22 cellular contexts compared by ENCODE assay signal in genomic region chr10:13920031-13920430, GRCh38.
"Had no signal": no experiment of that assay in that cellular context is flagged by ENCODE, and none has a peak within 500 bp of the region (broad histone marks: within the 10 kb centered on the region; RNA-seq: fewer than 3 reads in every experiment).

No MANE protein-coding gene starts in this region.

- H3K4me3 Mint-ChIP-seq: activated CD4-positive, alpha-beta memory T cell treated with anti-CD3 and anti-CD28 coated beads for 36 hours; activated naive CD8-positive, alpha-beta T cell treated with anti-CD3 and anti-CD28 coated beads, Interleukin-2, amount 50 U/mL, for 24 hours; effector memory CD8-positive, alpha-beta T cell; neural crest cell; T-helper 2 cell treated with Interferon-gamma antibody and Interleukin-4, amounts not matched to agents 5 μg/mL and 100 μg/mL, for 36 hours; WTC11 had no signal

- DNase-seq: activated CD4-positive, alpha-beta memory T cell treated with anti-CD3 and anti-CD28 coated beads for 36 hours; activated CD4-positive, alpha-beta T cell treated with anti-CD3 and anti-CD28 coated beads for 4 hours; activated naive CD4-positive, alpha-beta T cell treated with Interleukin-2 at 50 U/mL for 16 hours; activated naive CD8-positive, alpha-beta T cell treated with anti-CD3 and anti-CD28 coated beads, Interleukin-2, amount 50 U/mL, for 24 hours; activated T-cell treated with anti-CD3 and anti-CD28 coated beads, Interleukin-2, amount 50 U/mL, for 1 hour; effector memory CD8-positive, alpha-beta T cell; esophagus squamous epithelium; gastrocnemius medialis; head of caudate nucleus; kidney; left lung; stimulated activated CD4-positive, alpha-beta T cell treated with anti-CD3 and anti-CD28 coated beads, Interleukin-2, amount 100 ng/mL, for 24 hours; stimulated activated naive CD8-positive, alpha-beta T cell treated with anti-CD3 and anti-CD28 coated beads, Interleukin-15, Interleukin-2, amounts not matched to agents 100 U/mL and 50 U/mL, for 24 hours; substantia nigra; tibial artery had no signal

- H3K9me3 Mint-ChIP-seq: activated CD4-positive, alpha-beta memory T cell treated with anti-CD3 and anti-CD28 coated beads for 36 hours; activated naive CD8-positive, alpha-beta T cell treated with anti-CD3 and anti-CD28 coated beads, Interleukin-2, amount 50 U/mL, for 24 hours; activated T-helper 2 cell treated with anti-CD3 and anti-CD28 coated beads, Interferon-gamma antibody, Interleukin-2, Interleukin-4, amounts not matched to agents 10 μg/mL and 5 μg/mL and 100 μg/mL, durations not matched to agents 14 hours and 24 hours and 36 hours; effector memory CD8-positive, alpha-beta T cell; neural crest cell; T-helper 2 cell treated with Interferon-gamma antibody and Interleukin-4, amounts not matched to agents 5 μg/mL and 100 μg/mL, for 36 hours; WTC11 had no signal

- H3K4me1 Mint-ChIP-seq: WTC11 had no signal

- H3K27ac ChIP-seq: ascending aorta, esophagus squamous epithelium, gastrocnemius medialis, left lung, prostate gland, right atrium auricular region had no signal

- H3K4me3 ChIP-seq: ascending aorta, esophagus squamous epithelium, gastrocnemius medialis, left lung, prostate gland, right atrium auricular region, tibial artery had no signal

- H3K36me3 ChIP-seq: ascending aorta, esophagus squamous epithelium, gastrocnemius medialis, left lung, prostate gland, right atrium auricular region, tibial artery had no signal

- ATAC-seq: activated naive CD8-positive, alpha-beta T cell treated with anti-CD3 and anti-CD28 coated beads, Interleukin-2, amount 50 U/mL, for 24 hours; effector memory CD8-positive, alpha-beta T cell; gastrocnemius medialis; left lung; stimulated activated naive CD8-positive, alpha-beta T cell treated with anti-CD3 and anti-CD28 coated beads, Interleukin-15, Interleukin-2, amounts not matched to agents 100 U/mL and 50 U/mL, for 24 hours; WTC11 had no signal

- H3K27me3 Mint-ChIP-seq: activated CD4-positive, alpha-beta memory T cell treated with anti-CD3 and anti-CD28 coated beads for 36 hours; activated naive CD8-positive, alpha-beta T cell treated with anti-CD3 and anti-CD28 coated beads, Interleukin-2, amount 50 U/mL, for 24 hours had no signal

- H3K4me1 ChIP-seq: esophagus squamous epithelium, gastrocnemius medialis, left lung, prostate gland, right atrium auricular region had no signal

- H3K27ac Mint-ChIP-seq: activated CD4-positive, alpha-beta memory T cell treated with anti-CD3 and anti-CD28 coated beads for 36 hours; activated naive CD8-positive, alpha-beta T cell treated with anti-CD3 and anti-CD28 coated beads, Interleukin-2, amount 50 U/mL, for 24 hours; activated T-helper 2 cell treated with anti-CD3 and anti-CD28 coated beads, Interferon-gamma antibody, Interleukin-2, Interleukin-4, amounts not matched to agents 10 μg/mL and 5 μg/mL and 100 μg/mL, durations not matched to agents 14 hours and 24 hours and 36 hours; effector memory CD8-positive, alpha-beta T cell; T-helper 2 cell treated with Interferon-gamma antibody and Interleukin-4, amounts not matched to agents 5 μg/mL and 100 μg/mL, for 36 hours; WTC11 had no signal

- H3K9me3 ChIP-seq: ascending aorta, esophagus squamous epithelium, gastrocnemius medialis, left lung, prostate gland, right atrium auricular region, tibial artery had no signal

- H3K36me3 Mint-ChIP-seq: activated CD4-positive, alpha-beta memory T cell treated with anti-CD3 and anti-CD28 coated beads for 36 hours; WTC11 had no signal

- H3K27me3 ChIP-seq: ascending aorta, esophagus squamous epithelium, gastrocnemius medialis, left lung, right atrium auricular region, tibial artery had no signal
